In the genomic region with DNA sequence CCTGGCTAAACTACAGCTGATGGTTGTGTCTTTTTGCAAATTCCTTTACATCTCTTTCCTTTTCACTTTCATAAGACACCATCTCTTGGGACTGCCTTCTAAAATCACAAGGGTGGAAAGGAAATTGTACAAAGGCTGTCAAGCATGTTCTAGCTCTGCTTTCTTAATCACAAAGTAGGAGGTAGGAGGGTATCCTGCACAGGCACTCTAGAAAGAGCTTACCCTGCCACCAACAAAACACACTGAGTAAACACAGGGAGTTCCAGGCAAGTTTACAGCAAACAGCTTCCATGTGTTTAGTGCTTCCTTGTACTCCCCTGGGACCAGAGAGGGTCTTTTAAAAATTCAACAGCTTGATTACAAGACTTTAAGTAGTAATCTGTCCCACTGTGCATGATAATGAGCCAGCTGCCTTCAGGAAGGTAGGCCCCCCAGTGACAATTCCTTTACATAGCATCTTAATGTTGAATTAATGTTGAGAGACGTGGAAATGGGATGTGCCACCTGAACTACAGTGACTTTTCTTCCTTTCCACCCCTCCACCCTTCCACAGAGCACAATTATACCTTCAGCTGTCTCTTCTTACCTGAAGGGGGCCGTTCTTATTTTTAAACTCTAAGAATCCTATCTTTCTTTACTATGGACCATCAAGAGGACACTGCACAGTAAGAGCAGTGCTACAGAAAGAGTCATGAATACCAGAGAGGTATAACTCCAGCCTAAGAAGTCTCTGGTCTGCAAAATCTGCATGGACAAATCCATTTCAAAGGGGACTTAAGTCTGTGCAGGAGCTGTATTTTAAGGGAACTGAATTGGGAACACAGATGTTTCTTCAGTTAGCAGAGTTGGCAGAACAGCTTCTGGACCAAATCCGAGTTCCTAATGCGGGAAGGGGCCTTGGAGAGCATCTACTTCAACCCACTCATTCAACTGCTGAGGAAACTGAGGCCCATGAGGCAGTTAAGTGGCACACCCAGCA, we compare ENCODE assay signal across 8 cellular contexts. TPM values are rescaled to one million over a fixed set of nuclear protein-coding genes. Genes with fewer than 3 reads are reported as not detected.
DNase-seq lines count a peak whose midpoint lies in the region; ATAC-seq and TF ChIP-seq lines count a peak whose summit lies in the region.

No MANE protein-coding gene starts in this region.

- DNase-seq in DMS79 (lab: John Stamatoyannopoulos, UW) (peak; percentile 15), MM.1S (peak; percentile 27), dorsolateral prefrontal cortex (peak in 1 of 10 donors; percentile 23), mesothelial cell of epicardium (ENCODE audit: low spot score in 2 of 2, unreplicated experiment in 2 of 2) (no peak), dedifferentiated amniotic fluid mesenchymal stem cell (ENCODE audit: extremely low spot score) (no peak), NCI-H146 (lab: John Stamatoyannopoulos, UW) (no peak), NCI-H345 treated with DMSO at 0.1 percent for 48 hours (lab: John Stamatoyannopoulos, UW; ENCODE audit: unreplicated experiment) (no peak)

- H3K9me3 Mint-ChIP-seq in mesothelial cell of epicardium, result no peaks in the 10 kb centered on the region

- H3K27me3 Mint-ChIP-seq in mesothelial cell of epicardium (ENCODE audit: low read depth), result no peaks in the 10 kb centered on the region

- H3K4me2 ChIP-seq in MM.1S (ENCODE audit: low read depth, low read length), result no peak overlapping the region

- no peaks in the 10 kb centered on the region for H4K20me1 ChIP-seq in MM.1S (ENCODE audit: insufficient read depth, low read length)

- H3K4me3 ChIP-seq in MM.1S (ENCODE audit: low read length), result no peak overlapping the region
- H3K4me3 ChIP-seq in dorsolateral prefrontal cortex, result peak overlapping the region; percentile 62 to 97 (median 86)

- H2AFZ ChIP-seq in MM.1S (ENCODE audit: low read length), result no peak overlapping the region

- peaks cover 76% of the 10 kb centered on the region for H3K4me1 Mint-ChIP-seq in mesothelial cell of epicardium

- no peaks in the 10 kb centered on the region for H3K9me2 ChIP-seq in MM.1S (replicated peaks; ENCODE audit: insufficient read depth, low read length)

- H3K4me1 ChIP-seq in MM.1S (ENCODE audit: low read length), result peaks cover 15% of the 10 kb centered on the region

- no peaks in the 10 kb centered on the region for H3K36me3 Mint-ChIP-seq in mesothelial cell of epicardium

- H3K27ac Mint-ChIP-seq in mesothelial cell of epicardium, result peak overlapping the region; percentile 95

- intact Hi-C loops in dorsolateral prefrontal cortex (cut with DNase I), result loop anchor here (5.0 to 10.0 kb wide), 2 partner anchors 202 to 1200 kb away; no protein-coding TSS in a partner anchor

- peak overlapping the region; percentile 93 for H3K4me3 Mint-ChIP-seq in mesothelial cell of epicardium

- no peaks in the 10 kb centered on the region for H3K36me3 ChIP-seq in MM.1S (replicated peaks; ENCODE audit: insufficient read depth, low read length)

- H3K27me3 ChIP-seq in MM.1S (replicated peaks; ENCODE audit: insufficient read depth, low read length), result no peaks in the 10 kb centered on the region; the same call in 1 of the 2 replicates
- peaks cover 0 to 10% (median 0%) of the 10 kb centered on the region in 45 donors for H3K27me3 ChIP-seq in dorsolateral prefrontal cortex

- H3K27ac ChIP-seq in MM.1S (ENCODE audit: low read length), result no peak overlapping the region
- H3K27ac ChIP-seq in dorsolateral prefrontal cortex, result peak overlapping the region in 57 of 59 donors; percentile 9 to 98 (median 94)

- no peaks in the 10 kb centered on the region for H3K79me2 ChIP-seq in MM.1S (ENCODE audit: low read length)

- peak; percentile 35 for TF ChIP-seq CTCF in MM.1S (IDR thresholded peaks at IDR 0.05; ENCODE audit: low read length)
- peak in 52 of 56 donors; percentile 24 to 63 (median 45) for TF ChIP-seq CTCF in dorsolateral prefrontal cortex (IDR thresholded peaks at IDR 0.05 in 54 of 56, conservative IDR thresholded peaks at IDR 0.05 in 2 of 56; ENCODE audit: low read depth in 1 of 56, partially characterized antibody in 56 of 56)
- TF ChIP-seq CTCF in mesothelial cell of epicardium (IDR thresholded peaks at IDR 0.05; ENCODE audit: unreplicated experiment), result peak; percentile 26

- no peak overlapping the region for H3K9ac ChIP-seq in MM.1S (ENCODE audit: low read length)

- ATAC-seq in GM21423 (IDR thresholded peaks at IDR 0.05; ENCODE audit: unreplicated experiment), result no peak

- no peaks in the 10 kb centered on the region for H3F3A ChIP-seq in MM.1S (ENCODE audit: insufficient read depth, low read length)

- no peaks in the 10 kb centered on the region for H3K9me3 ChIP-seq in MM.1S (replicated peaks; ENCODE audit: insufficient read depth, low read length)

RNA-seq across cellular contexts. Expression of gene PLPP3, which starts 2.2 kb away (rescaled TPM):
- total RNA-seq in dorsolateral prefrontal cortex, result 100 to 1,000 TPM in 79 of 120 experiments, 10 to 100 TPM in 41; 59.9 to 264 (median 115) TPM
- 61.8 to 64.5 TPM (median 64.4 TPM) in 3 replicates for total RNA-seq in mesothelial cell of epicardium

Comparison
In these comparisons a context has a peak if more than half of its experiments do, and no peak if none do; other contexts are left out.
1. DNase-seq: peak in DMS79 (single experiment) and MM.1S (single experiment); none in mesothelial cell of epicardium (0 of 2), dedifferentiated amniotic fluid mesenchymal stem cell (single experiment), NCI-H146 (single experiment) and NCI-H345 treated with DMSO at 0.1 percent for 48 hours (single experiment).
2. Peak in every context shown above with its lines, with median percentiles within 50 percentile points of each other: CTCF ChIP-seq.